8 cellular contexts compared by ENCODE assay signal in genomic region chr19:10290439-10290875, GRCh38. TPM values are rescaled to one million over a fixed set of nuclear protein-coding genes. Genes with fewer than 3 reads are reported as not detected.
DNase-seq lines count a peak whose midpoint lies in the region; ATAC-seq, FAIRE-seq and TF ChIP-seq lines count a peak whose summit lies in the region.

No MANE protein-coding gene starts in this region.

- peak overlapping the region; percentile 50 for H3K4me3 Mint-ChIP-seq in neural crest cell

- no peaks in the 10 kb centered on the region for H3K9me2 ChIP-seq in MM.1S (replicated peaks; ENCODE audit: insufficient read depth, low read length)

- H3K4me1 Mint-ChIP-seq in neural crest cell: peaks cover 22% of the 10 kb centered on the region

- peaks cover 29% of the 10 kb centered on the region for H3K27me3 ChIP-seq in MM.1S (replicated peaks; ENCODE audit: insufficient read depth, low read length)
- no peaks in the 10 kb centered on the region for H3K27me3 ChIP-seq in bronchial epithelial cell (ENCODE audit: control insufficient read depth, insufficient read depth, low read length)

- H3K36me3 ChIP-seq in MM.1S (replicated peaks; ENCODE audit: insufficient read depth, low read length) (no peaks in the 10 kb centered on the region), bronchial epithelial cell (ENCODE audit: control insufficient read depth, insufficient read depth, low read length) (peaks cover 14% of the 10 kb centered on the region)

- H3K36me3 Mint-ChIP-seq in neural crest cell (ENCODE audit: low read depth): no peaks in the 10 kb centered on the region

- H3K9ac ChIP-seq in MM.1S (ENCODE audit: low read length): no peak overlapping the region

- H3K27ac Mint-ChIP-seq in neural crest cell (ENCODE audit: unreplicated experiment): no peak overlapping the region

- H3F3A ChIP-seq in MM.1S (ENCODE audit: insufficient read depth, low read length): peaks cover 11% of the 10 kb centered on the region; the same call in 1 of the 2 replicates

- H4K20me1 ChIP-seq in MM.1S (ENCODE audit: insufficient read depth, low read length): no peaks in the 10 kb centered on the region

- no peaks in the 10 kb centered on the region for H3K9me3 Mint-ChIP-seq in neural crest cell

- peak overlapping the region; percentile 92 for H3K4me2 ChIP-seq in MM.1S (ENCODE audit: low read depth, low read length)

- DNase-seq in Daoy (ENCODE audit: low read depth): peak; percentile 52
- no peak for DNase-seq in MM.1S
- no peak for DNase-seq in bronchial epithelial cell (ENCODE audit: low read depth)
- no peak for DNase-seq in neural crest cell (ENCODE audit: low read depth, low spot score)
- DNase-seq in G401 (ENCODE audit: low spot score): no peak
- DNase-seq in AG08395 (ENCODE audit: low spot score): no peak
- no peak for DNase-seq in NCI-H128 (lab: John Stamatoyannopoulos, UW; ENCODE audit: unreplicated experiment)

- H3K27ac ChIP-seq in MM.1S (ENCODE audit: low read length): no peak overlapping the region

- H3K4me3 ChIP-seq in MM.1S (ENCODE audit: low read length): peak overlapping the region; percentile 55; the same call in 1 of the 2 replicates
- H3K4me3 ChIP-seq in bronchial epithelial cell (ENCODE audit: low read depth, low read length): peak overlapping the region; percentile 67

- H2AFZ ChIP-seq in MM.1S (ENCODE audit: low read length): peak overlapping the region; percentile 73; the same call in 1 of the 2 replicates

- TF ChIP-seq CTCF in MM.1S (IDR thresholded peaks at IDR 0.05; ENCODE audit: low read length): no peak
- TF ChIP-seq CTCF in bronchial epithelial cell (IDR thresholded peaks at IDR 0.05; ENCODE audit: insufficient read depth, low read length, severe bottlenecking): no peak
- no peak for TF ChIP-seq CTCF in neural crest cell (conservative IDR thresholded peaks at IDR 0.05)

- in situ Hi-C loops in G401 (cut with HindIII; ENCODE audit: low sequenced_read_pairs): no loop called here

- no peak for FAIRE-seq in bronchial epithelial cell (lab: Jason Lieb, UNC)

- ATAC-seq in HG02981 (IDR thresholded peaks at IDR 0.05; ENCODE audit: unreplicated experiment): no peak

- H3K9me3 ChIP-seq in MM.1S (replicated peaks; ENCODE audit: insufficient read depth, low read length): no peaks in the 10 kb centered on the region

- H3K4me1 ChIP-seq in MM.1S (ENCODE audit: low read length): peaks cover 36% of the 10 kb centered on the region

- no peaks in the 10 kb centered on the region for H3K79me2 ChIP-seq in MM.1S (ENCODE audit: low read length)

- peaks cover 100% of the 10 kb centered on the region for H3K27me3 Mint-ChIP-seq in neural crest cell (ENCODE audit: low read depth)

RNA-seq across cellular contexts. Expression of gene ICAM5, which starts 0.7 kb away (rescaled TPM):
- 0.54 and 2.2 TPM in 2 replicates for total RNA-seq in Daoy (2014; rRNA removed; shearing (Covaris generic))
- 3.7 and 3.9 TPM in 2 replicates for total RNA-seq in bronchial epithelial cell
- total RNA-seq in neural crest cell: not detected in 2 replicates
- 13.2 and 14.8 TPM in 2 replicates for total RNA-seq in G401 (2014; rRNA removed; shearing (Covaris generic))

RNA-seq across cellular contexts. Expression of gene ICAM4, which starts 3.7 kb away (rescaled TPM):
- total RNA-seq in Daoy (2014; rRNA removed; shearing (Covaris generic)): 0.63 TPM in 1 of 2 replicates, not detected in the other
- total RNA-seq in bronchial epithelial cell (4.0 and 10.8 TPM in 2 replicates), neural crest cell (not detected in 2 replicates)
- total RNA-seq in G401 (2014; rRNA removed; shearing (Covaris generic)): 2.4 and 7.1 TPM in 2 replicates

RNA-seq across cellular contexts. Expression of gene ZGLP1, which starts 19.2 kb away (rescaled TPM):
- 0.39 and 2.2 TPM in 2 replicates for total RNA-seq in Daoy (2014; rRNA removed; shearing (Covaris generic))
- total RNA-seq in bronchial epithelial cell (0.26 and 0.53 TPM in 2 replicates), neural crest cell (10.4 and 11.3 TPM in 2 replicates)
- 0.55 and 1.6 TPM in 2 replicates for total RNA-seq in G401 (2014; rRNA removed; shearing (Covaris generic))

RNA-seq across cellular contexts. Expression of gene ICAM1, which starts 19.5 kb away (rescaled TPM):
- total RNA-seq in Daoy (2014; rRNA removed; shearing (Covaris generic)): 85.8 and 86.7 TPM in 2 replicates
- 0.79 and 0.90 TPM in 2 replicates for total RNA-seq in bronchial epithelial cell
- total RNA-seq in neural crest cell: 0.14 and 0.23 TPM in 2 replicates
- 14.5 and 16.9 TPM in 2 replicates for total RNA-seq in G401 (2014; rRNA removed; shearing (Covaris generic))

RNA-seq across cellular contexts. Expression of gene FDX2, which starts 25.4 kb away (rescaled TPM):
- total RNA-seq in Daoy (2014; rRNA removed; shearing (Covaris generic)): 45.0 and 65.6 TPM in 2 replicates
- total RNA-seq in bronchial epithelial cell: 21.8 and 24.2 TPM in 2 replicates
- total RNA-seq in neural crest cell: 20.0 and 22.5 TPM in 2 replicates
- 25.2 and 26.2 TPM in 2 replicates for total RNA-seq in G401 (2014; rRNA removed; shearing (Covaris generic))
